26 cellular contexts compared by ENCODE assay signal in the genomic region with DNA sequence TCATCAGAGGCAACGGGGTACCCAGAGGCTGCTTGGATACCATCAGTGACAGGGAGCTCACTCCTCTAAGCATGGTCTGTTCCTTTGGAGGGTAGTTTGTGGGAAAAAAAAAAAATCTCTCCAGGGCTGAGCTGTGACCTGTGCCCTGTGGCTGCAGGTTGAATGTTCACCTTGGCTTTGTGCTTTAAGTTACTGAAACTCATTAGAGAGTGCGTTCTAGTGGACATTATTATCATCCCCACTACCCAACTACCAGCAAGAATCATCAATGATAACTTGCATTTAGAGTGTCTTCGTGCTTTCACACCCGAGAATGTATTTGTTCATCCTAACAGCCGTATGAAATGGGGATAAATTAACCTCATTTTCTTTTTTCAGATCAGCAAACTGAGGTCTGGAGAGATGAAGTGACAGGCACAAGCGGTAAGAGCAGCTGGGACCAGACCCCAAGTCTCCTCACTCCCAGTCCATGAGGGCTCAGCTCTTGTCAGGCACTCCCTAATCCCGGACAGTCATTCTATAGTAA.
"Had no signal": no experiment of that assay in that cellular context is flagged by ENCODE, and none has a peak within 500 bp of the region (broad histone marks: within the 10 kb centered on the region; RNA-seq: fewer than 3 reads in every experiment).

No MANE protein-coding gene starts in this region.

- H3K9me3 Mint-ChIP-seq: activated CD4-positive, alpha-beta memory T cell treated with anti-CD3 and anti-CD28 coated beads, Interleukin-2, amount 10 ng/mL, durations not matched to agents 7 days and 5 days; activated CD4-positive, alpha-beta T cell treated with anti-CD3 and anti-CD28 coated beads, Interleukin-2, amount 10 ng/mL, durations not matched to agents 7 days and 5 days; activated T-cell treated with anti-CD3 and anti-CD28 coated beads, Interleukin-2, amount 50 U/mL, for 24 hours; WTC11 had no signal

- H3K36me3 Mint-ChIP-seq: activated naive CD8-positive, alpha-beta T cell; WTC11 had no signal

- H3K4me3 Mint-ChIP-seq: activated CD4-positive, alpha-beta memory T cell treated with anti-CD3 and anti-CD28 coated beads, Interleukin-2, amount 10 ng/mL, durations not matched to agents 7 days and 5 days; activated CD4-positive, alpha-beta T cell treated with anti-CD3 and anti-CD28 coated beads, Interleukin-2, amount 10 ng/mL, durations not matched to agents 7 days and 5 days; activated naive CD8-positive, alpha-beta T cell; activated T-cell treated with anti-CD3 and anti-CD28 coated beads, Interleukin-2, amount 50 U/mL, for 24 hours; activated T-cell treated with anti-CD3 and anti-CD28 coated beads, Interleukin-2, amount 50 U/mL, for 72 hours; effector memory CD8-positive, alpha-beta T cell; T-helper 17 cell; WTC11 had no signal

- ATAC-seq: activated T-cell treated with anti-CD3 and anti-CD28 coated beads, Interleukin-2, amount 50 U/mL, for 72 hours; effector memory CD8-positive, alpha-beta T cell; gastroesophageal sphincter; T-helper 17 cell; WTC11 had no signal

- H3K27me3 Mint-ChIP-seq: activated CD4-positive, alpha-beta memory T cell treated with anti-CD3 and anti-CD28 coated beads, Interleukin-2, amount 10 ng/mL, durations not matched to agents 7 days and 5 days; activated CD4-positive, alpha-beta T cell treated with anti-CD3 and anti-CD28 coated beads, Interleukin-2, amount 10 ng/mL, durations not matched to agents 7 days and 5 days; activated naive CD8-positive, alpha-beta T cell; activated T-cell treated with anti-CD3 and anti-CD28 coated beads, Interleukin-2, amount 50 U/mL, for 24 hours; effector memory CD8-positive, alpha-beta T cell; T-helper 17 cell had no signal

- H3K9me3 ChIP-seq: esophagus muscularis mucosa, gastroesophageal sphincter had no signal

- H3K27ac Mint-ChIP-seq: activated CD4-positive, alpha-beta memory T cell treated with anti-CD3 and anti-CD28 coated beads, Interleukin-2, amount 10 ng/mL, durations not matched to agents 7 days and 5 days; activated CD4-positive, alpha-beta T cell treated with anti-CD3 and anti-CD28 coated beads, Interleukin-2, amount 10 ng/mL, durations not matched to agents 7 days and 5 days; activated naive CD8-positive, alpha-beta T cell; activated T-cell treated with anti-CD3 and anti-CD28 coated beads, Interleukin-2, amount 50 U/mL, for 24 hours; activated T-cell treated with anti-CD3 and anti-CD28 coated beads, Interleukin-2, amount 50 U/mL, for 72 hours; effector memory CD8-positive, alpha-beta T cell; T-helper 17 cell; WTC11 had no signal

- H3K27ac ChIP-seq: brain microvascular endothelial cell, esophagus muscularis mucosa, gastroesophageal sphincter had no signal

- H3K36me3 ChIP-seq: brain microvascular endothelial cell, esophagus muscularis mucosa, gastroesophageal sphincter had no signal

- H3K4me1 ChIP-seq: esophagus muscularis mucosa, gastroesophageal sphincter had no signal

- DNase-seq: activated CD4-positive, alpha-beta memory T cell treated with anti-CD3 and anti-CD28 coated beads, Interleukin-2, amount 10 ng/mL, durations not matched to agents 7 days and 5 days; activated CD4-positive, alpha-beta T cell treated with anti-CD3 and anti-CD28 coated beads for 1 hour; activated CD4-positive, alpha-beta T cell treated with anti-CD3 and anti-CD28 coated beads for 4 hours; activated CD4-positive, alpha-beta T cell treated with anti-CD3 and anti-CD28 coated beads, Interleukin-2, amount 10 ng/mL, durations not matched to agents 7 days and 5 days; activated CD4-positive, alpha-beta T cell treated with anti-CD3 and anti-CD28 coated beads, Interleukin-2, amount 50 U/mL, for 4 hours; activated CD8-positive, alpha-beta memory T cell treated with anti-CD3 and anti-CD28 coated beads, Interleukin-2, amount 50 U/mL, for 48 hours; activated gamma-delta T cell; activated naive CD4-positive, alpha-beta T cell treated with anti-CD3 and anti-CD28 coated beads, Interleukin-2, amount 50 U/mL, for 16 hours; activated naive CD4-positive, alpha-beta T cell treated with Interleukin-2 at 50 U/mL for 16 hours; activated T-cell treated with anti-CD3 and anti-CD28 coated beads for 4 hours; activated T-cell treated with anti-CD3 and anti-CD28 coated beads, Interleukin-2, amount 50 U/mL, for 24 hours; activated T-cell treated with anti-CD3 and anti-CD28 coated beads, Interleukin-2, amount 50 U/mL, for 72 hours; amniotic stem cell; brain microvascular endothelial cell; cortex of kidney; dermis blood vessel endothelial cell; effector CD4-positive, alpha-beta T cell; effector memory CD8-positive, alpha-beta T cell; erythroblast; foreskin melanocyte; T-helper 1 cell; T-helper 17 cell had no signal

- H3K27me3 ChIP-seq: brain microvascular endothelial cell had no signal

- H3K4me1 Mint-ChIP-seq: activated CD4-positive, alpha-beta memory T cell treated with anti-CD3 and anti-CD28 coated beads, Interleukin-2, amount 10 ng/mL, durations not matched to agents 7 days and 5 days; activated CD4-positive, alpha-beta T cell treated with anti-CD3 and anti-CD28 coated beads, Interleukin-2, amount 10 ng/mL, durations not matched to agents 7 days and 5 days; T-helper 17 cell; WTC11 had no signal

- H3K4me3 ChIP-seq: esophagus muscularis mucosa, gastroesophageal sphincter had no signal
